16 cellular contexts compared by ENCODE assay signal in the genomic region with DNA sequence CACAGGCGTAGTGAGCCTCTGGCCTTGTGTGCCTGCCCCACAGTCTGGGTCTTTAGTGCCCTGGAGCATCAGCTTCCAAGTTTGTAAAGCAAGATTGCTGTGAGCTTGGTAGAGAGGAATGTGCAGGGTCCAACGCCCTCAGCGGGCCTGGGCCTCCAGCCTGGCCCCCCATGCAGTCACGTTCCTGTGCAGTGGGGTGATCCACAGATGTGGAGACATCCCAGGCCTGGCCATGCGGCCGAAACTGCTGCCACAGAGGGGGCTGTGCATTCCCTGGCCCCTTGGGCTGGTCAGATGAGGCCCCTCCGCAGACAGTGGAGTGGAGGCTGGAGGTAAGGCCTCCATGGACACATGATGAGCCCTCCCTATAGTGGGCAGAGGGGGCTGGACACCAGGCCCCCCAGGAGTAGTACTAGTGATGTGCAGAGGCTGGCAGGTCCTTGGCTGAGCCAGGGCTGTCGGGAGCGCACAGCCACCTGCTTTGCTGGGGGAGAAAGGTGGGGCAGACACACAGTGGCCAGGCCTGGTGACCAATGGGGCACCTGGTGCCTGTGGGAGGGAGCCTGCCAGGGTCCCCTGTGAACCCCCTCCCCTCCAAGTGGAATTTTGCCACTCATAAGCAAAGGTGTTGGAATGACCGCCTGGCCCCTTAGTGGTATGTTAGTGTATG.
DNase-seq lines count a peak whose midpoint lies in the region; ATAC-seq and TF ChIP-seq lines count a peak whose summit lies in the region.
"Had no signal": no experiment of that assay in that cellular context is flagged by ENCODE, and none has a peak within 500 bp of the region (broad histone marks: within the 10 kb centered on the region; RNA-seq: fewer than 3 reads in every experiment).

No MANE protein-coding gene starts in this region.

- H3K27me3 ChIP-seq in breast epithelium (no peaks in the 10 kb centered on the region), aorta (ENCODE audit: control insufficient read depth in 1 of 2, insufficient read depth in 2 of 2, low read length in 1 of 2) (no peaks in the 10 kb centered on the region)
- H3K27me3 ChIP-seq: BLaER1 had no signal

- no peaks in the 10 kb centered on the region for H3K9me3 Mint-ChIP-seq in MCF 10A (ENCODE audit: unreplicated experiment)
- H3K9me3 Mint-ChIP-seq in chondrocyte (ENCODE audit: low read depth), result no peaks in the 10 kb centered on the region
- H3K9me3 Mint-ChIP-seq in neural crest cell, result no peaks in the 10 kb centered on the region
- H3K9me3 Mint-ChIP-seq: CD8-positive, alpha-beta memory T cell had no signal

- no peaks in the 10 kb centered on the region for H3K4me1 Mint-ChIP-seq in MCF 10A (ENCODE audit: insufficient read depth, unreplicated experiment)
- H3K4me1 Mint-ChIP-seq in chondrocyte (ENCODE audit: low read depth), result peaks cover 4% of the 10 kb centered on the region
- H3K4me1 Mint-ChIP-seq in neural crest cell, result no peaks in the 10 kb centered on the region
- H3K4me1 Mint-ChIP-seq: CD8-positive, alpha-beta memory T cell had no signal

- H3K9me3 ChIP-seq in breast epithelium (no peaks in the 10 kb centered on the region), aorta (ENCODE audit: control insufficient read depth, low read length) (no peaks in the 10 kb centered on the region)
- H3K9me3 ChIP-seq: BLaER1, Caco-2 had no signal

- no peaks in the 10 kb centered on the region for H3K4me1 ChIP-seq in breast epithelium
- no peaks in the 10 kb centered on the region for H3K4me1 ChIP-seq in aorta (ENCODE audit: control insufficient read depth in 1 of 2, insufficient read depth in 2 of 2, low read length in 2 of 2)
- H3K4me1 ChIP-seq: BLaER1, Caco-2 had no signal

- H3K4me3 Mint-ChIP-seq in MCF 10A (ENCODE audit: unreplicated experiment), result no peak overlapping the region
- no peak overlapping the region for H3K4me3 Mint-ChIP-seq in chondrocyte (ENCODE audit: unreplicated experiment)
- no peak overlapping the region for H3K4me3 Mint-ChIP-seq in neural crest cell
- H3K4me3 Mint-ChIP-seq: CD8-positive, alpha-beta memory T cell had no signal

- H3K27me3 Mint-ChIP-seq in MCF 10A (ENCODE audit: insufficient read depth, unreplicated experiment) (no peaks in the 10 kb centered on the region), chondrocyte (ENCODE audit: low read depth) (no peaks in the 10 kb centered on the region), neural crest cell (ENCODE audit: low read depth) (no peaks in the 10 kb centered on the region)

- 88 to 93% methylated on average over 10 of the region's 10 CpGs for WGBS in aorta, 2 donors

- H3K27ac Mint-ChIP-seq in MCF 10A (ENCODE audit: low read depth, unreplicated experiment) (peak overlapping the region; percentile 8), chondrocyte (ENCODE audit: unreplicated experiment) (no peak overlapping the region), neural crest cell (ENCODE audit: unreplicated experiment) (peak overlapping the region; percentile 62)

- BruUV-seq in MCF 10A (replicated peaks; lab: Mats Ljungman, UMichigan), result no TSS peak

- CTCF ChIA-PET in MCF 10A (lab: Yijun Ruan, JAX), result no interaction called here

- no peak for TF ChIP-seq POLR2A in breast epithelium (IDR thresholded peaks at IDR 0.05)

- H3K27ac ChIP-seq in breast epithelium (no peak overlapping the region), aorta (ENCODE audit: low read depth in 1 of 2, low read length in 2 of 2) (no peak overlapping the region)
- H3K27ac ChIP-seq: 22Rv1, BLaER1 had no signal

- TF ChIP-seq CTCF in MCF 10A (IDR thresholded peaks at IDR 0.05; ENCODE audit: unreplicated experiment), result no peak
- no peak for TF ChIP-seq CTCF in breast epithelium (IDR thresholded peaks at IDR 0.05)
- no peak for TF ChIP-seq CTCF in chondrocyte (IDR thresholded peaks at IDR 0.05)
- no peak for TF ChIP-seq CTCF in neural crest cell (conservative IDR thresholded peaks at IDR 0.05)

- intact Hi-C loops in MCF 10A (cut with micrococcal nuclease), result no loop called here
- intact Hi-C loops in breast epithelium (cut with DNase I; ENCODE audit: low total_unique reads), result no loop called here
- intact Hi-C loops in aorta (cut with DNase I), result no loop called here

- H3K36me3 ChIP-seq in breast epithelium, result no peaks in the 10 kb centered on the region
- H3K36me3 ChIP-seq in aorta (ENCODE audit: control insufficient read depth in 1 of 2, insufficient read depth in 2 of 2, low read length in 1 of 2), result no peaks in the 10 kb centered on the region
- H3K36me3 ChIP-seq: BLaER1 had no signal

- H3K4me3 ChIP-seq in breast epithelium (no peak overlapping the region), aorta (ENCODE audit: low read length in 2 of 2) (no peak overlapping the region)
- H3K4me3 ChIP-seq: BLaER1 had no signal

- no peaks in the 10 kb centered on the region for H3K36me3 Mint-ChIP-seq in MCF 10A (ENCODE audit: insufficient read depth, unreplicated experiment)
- no peaks in the 10 kb centered on the region for H3K36me3 Mint-ChIP-seq in chondrocyte (ENCODE audit: low read depth)
- H3K36me3 Mint-ChIP-seq in neural crest cell (ENCODE audit: low read depth), result peaks cover 3% of the 10 kb centered on the region
- H3K36me3 Mint-ChIP-seq: CD8-positive, alpha-beta memory T cell had no signal

- no peak for DNase-seq in MCF 10A (ENCODE audit: unreplicated experiment)
- DNase-seq in breast epithelium (ENCODE audit: low spot score in 2 of 2), result no peak
- DNase-seq in chondrocyte (ENCODE audit: low spot score), result peak; percentile 72
- DNase-seq in neural crest cell (ENCODE audit: low read depth, low spot score), result no peak
- no peak for DNase-seq in aorta
- DNase-seq in NCI-H446 treated with DMSO at 0.1 percent for 48 hours (lab: John Stamatoyannopoulos, UW), result no peak
- DNase-seq: AML-193; Caco-2; CD8-positive, alpha-beta memory T cell; DND-41; GDM1; IMR-90 had no signal

- ATAC-seq in aorta (ENCODE audit: low FRiP score), result peak; percentile 30
- no peak for ATAC-seq in SK-N-SH treated with all-trans-retinoic acid at 6 μM for 48 hours
- ATAC-seq: HCT116 had no signal

- POLR2A ChIA-PET in MCF 10A (lab: Yijun Ruan, JAX), result no interaction called here

TF ChIP-seq in SK-N-SH treated with all-trans-retinoic acid at 6 μM for 48 hours, 23 proteins besides CTCF, POLR2A, EP300 and RAD21:
- TF ChIP-seq, protein P1, sequence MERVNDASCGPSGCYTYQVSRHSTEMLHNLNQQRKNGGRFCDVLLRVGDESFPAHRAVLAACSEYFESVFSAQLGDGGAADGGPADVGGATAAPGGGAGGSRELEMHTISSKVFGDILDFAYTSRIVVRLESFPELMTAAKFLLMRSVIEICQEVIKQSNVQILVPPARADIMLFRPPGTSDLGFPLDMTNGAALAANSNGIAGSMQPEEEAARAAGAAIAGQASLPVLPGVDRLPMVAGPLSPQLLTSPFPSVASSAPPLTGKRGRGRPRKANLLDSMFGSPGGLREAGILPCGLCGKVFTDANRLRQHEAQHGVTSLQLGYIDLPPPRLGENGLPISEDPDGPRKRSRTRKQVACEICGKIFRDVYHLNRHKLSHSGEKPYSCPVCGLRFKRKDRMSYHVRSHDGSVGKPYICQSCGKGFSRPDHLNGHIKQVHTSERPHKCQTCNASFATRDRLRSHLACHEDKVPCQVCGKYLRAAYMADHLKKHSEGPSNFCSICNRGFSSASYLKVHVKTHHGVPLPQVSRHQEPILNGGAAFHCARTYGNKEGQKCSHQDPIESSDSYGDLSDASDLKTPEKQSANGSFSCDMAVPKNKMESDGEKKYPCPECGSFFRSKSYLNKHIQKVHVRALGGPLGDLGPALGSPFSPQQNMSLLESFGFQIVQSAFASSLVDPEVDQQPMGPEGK (CRISPR knock-in tag; IDR thresholded peaks at IDR 0.05; ENCODE audit: borderline replicate concordance), result no peak
- no peak for TF ChIP-seq CSRNP3 (CRISPR knock-in tag; IDR thresholded peaks at IDR 0.05)
- TF ChIP-seq BACH2 (CRISPR knock-in tag; IDR thresholded peaks at IDR 0.05; ENCODE audit: borderline replicate concordance), result no peak
- TF ChIP-seq CSDC2 (CRISPR knock-in tag; IDR thresholded peaks at IDR 0.05), result no peak
- TF ChIP-seq SNAI2 (CRISPR knock-in tag; IDR thresholded peaks at IDR 0.05), result no peak
- TF ChIP-seq ISL1 (CRISPR knock-in tag; IDR thresholded peaks at IDR 0.05), result no peak
- no peak for TF ChIP-seq ZNF565 (CRISPR knock-in tag; conservative IDR thresholded peaks at IDR 0.05; ENCODE audit: low read depth)
- TF ChIP-seq TOX (CRISPR knock-in tag; IDR thresholded peaks at IDR 0.05; ENCODE audit: borderline replicate concordance), result no peak
- TF ChIP-seq TCF4 (CRISPR knock-in tag; IDR thresholded peaks at IDR 0.05; ENCODE audit: borderline replicate concordance), result no peak
TF ChIP-seq in SK-N-SH treated with all-trans-retinoic acid at 6 μM for 48 hours: peak in this region for 0.
